In genomic region chr5:148230240-148230639, GRCh38 we compare ENCODE assay signal across 19 cellular contexts.
"Had no signal": no experiment of that assay in that cellular context is flagged by ENCODE, and none has a peak within 500 bp of the region (broad histone marks: within the 10 kb centered on the region; RNA-seq: fewer than 3 reads in every experiment).

No MANE protein-coding gene starts in this region.

- H3K27ac ChIP-seq: foreskin keratinocyte, psoas muscle, right lobe of liver, transverse colon had no signal

- H3K36me3 ChIP-seq: right lobe of liver, transverse colon had no signal

- ATAC-seq: activated naive CD8-positive, alpha-beta T cell treated with anti-CD3 and anti-CD28 coated beads, Interleukin-2, amount 50 U/mL, for 24 hours; foreskin keratinocyte; natural killer cell treated with Interleukin-12 subunit alpha and Interleukin-12 subunit beta and Interleukin-15 and Interleukin-18, amount 100 ng/mL, for 72 hours; psoas muscle; right lobe of liver; stimulated activated naive CD8-positive, alpha-beta T cell treated with anti-CD3 and anti-CD28 coated beads, Interleukin-15, Interleukin-2, amounts not matched to agents 100 U/mL and 50 U/mL, for 24 hours had no signal

- DNase-seq: activated CD4-positive, alpha-beta T cell treated with anti-CD3 and anti-CD28 coated beads for 1 hour; activated CD4-positive, alpha-beta T cell treated with anti-CD3 and anti-CD28 coated beads, Interleukin-2, amount 50 U/mL, for 4 hours; activated naive CD4-positive, alpha-beta T cell treated with anti-CD3 and anti-CD28 coated beads for 36 hours; activated naive CD8-positive, alpha-beta T cell treated with anti-CD3 and anti-CD28 coated beads, Interleukin-2, amount 50 U/mL, for 24 hours; activated T-cell treated with anti-CD3 and anti-CD28 coated beads, Interleukin-2, amount 50 U/mL, for 1 hour; aorta; cortex of kidney; effector CD4-positive, alpha-beta T cell; foreskin keratinocyte; mesendoderm; occipital lobe; psoas muscle; right lobe of liver; stimulated activated CD4-positive, alpha-beta T cell treated with anti-CD3 and anti-CD28 coated beads, Interleukin-4, amount 100 ng/mL, for 4 hours; stimulated activated CD8-positive, alpha-beta memory T cell treated with anti-CD3 and anti-CD28 coated beads, Interleukin-4, amount 100 ng/mL, for 48 hours; stimulated activated naive CD8-positive, alpha-beta T cell treated with anti-CD3 and anti-CD28 coated beads, Interleukin-15, Interleukin-2, amounts not matched to agents 100 U/mL and 50 U/mL, for 24 hours; transverse colon had no signal

- H3K4me1 ChIP-seq: foreskin keratinocyte, psoas muscle, right lobe of liver, transverse colon had no signal

- H3K27me3 ChIP-seq: foreskin keratinocyte, right lobe of liver, transverse colon had no signal

- H3K9me3 ChIP-seq: psoas muscle, right lobe of liver, transverse colon had no signal

- H3K4me3 ChIP-seq: psoas muscle, right lobe of liver, smooth muscle cell, transverse colon had no signal
